Comparison of ENCODE assay signal across 23 cellular contexts in the genomic region with DNA sequence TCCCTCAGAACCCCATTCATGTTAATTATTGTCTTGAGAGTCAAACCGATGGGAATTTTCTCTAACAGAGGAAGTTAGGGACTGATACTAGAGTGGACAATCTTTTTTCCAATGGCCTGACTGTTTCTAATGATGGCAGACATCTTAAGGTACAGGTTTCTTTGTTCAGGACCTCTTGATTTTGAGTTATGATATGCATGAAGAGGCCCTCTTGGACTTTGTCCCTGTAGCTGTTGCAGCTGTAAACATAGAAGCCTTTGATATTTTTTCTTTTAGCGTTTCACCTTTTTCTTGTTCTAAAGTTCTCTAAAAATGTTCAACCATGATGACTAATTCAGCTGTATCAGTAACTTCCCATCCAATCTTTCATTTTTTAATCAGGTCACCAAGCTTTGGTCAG. TPM values are rescaled to one million over a fixed set of nuclear protein-coding genes. Genes with fewer than 3 reads are reported as not detected.
"Had no signal": no experiment of that assay in that cellular context is flagged by ENCODE, and none has a peak within 500 bp of the region (broad histone marks: within the 10 kb centered on the region; RNA-seq: fewer than 3 reads in every experiment).

No MANE protein-coding gene starts in this region.

- DNase-seq: IMR-90, Karpas-422, KG1, MG63, NCI-H1092, NCI-H1105 treated with DMSO at 0.1 percent for 48 hours, NCI-H1417 treated with DMSO at 0.1 percent for 48 hours, NCI-H146, NCI-H1694 treated with DMSO at 0.1 percent for 48 hours, NCI-H1930, NCI-H2081, NCI-H2107, NCI-H2227 treated with DMSO at 0.1 percent for 48 hours, NCI-H524, NCI-H526 treated with DMSO at 0.1 percent for 48 hours, NCI-H748 treated with DMSO at 0.1 percent for 48 hours, Right ventricle myocardium superior, RPMI8226, SIG-M5 had no signal

- H3K27ac ChIP-seq: HL-60, SJSA1, SK-N-MC had no signal

- H3K36me3 ChIP-seq: MG63, SJSA1 had no signal

- H3K4me3 ChIP-seq: MG63, SJSA1, SK-N-MC had no signal

- H3K9me3 ChIP-seq: SJSA1 had no signal

- H3K27me3 ChIP-seq: MG63, SJSA1 had no signal

RNA-seq across cellular contexts. Expression of a gene that starts 53.0 kb away (rescaled TPM):
- total RNA-seq: IMR-90, NCI-H460, Right ventricle myocardium superior, SJSA1 had no signal
- polyA plus RNA-seq: IMR-90 had no signal
